Comparison of ENCODE assay signal across 13 cellular contexts in genomic region chr2:134169788-134170187, GRCh38.
A peak's percentile ranks its signal among the peaks of the same experiment; 100 is the strongest.
DNase-seq lines count a peak whose midpoint lies in the region; ATAC-seq lines count a peak whose summit lies in the region.
"Had no signal": no experiment of that assay in that cellular context is flagged by ENCODE, and none has a peak within 500 bp of the region (broad histone marks: within the 10 kb centered on the region; RNA-seq: fewer than 3 reads in every experiment).

No MANE protein-coding gene starts in this region.

- peaks cover 4% of the 10 kb centered on the region for H3K36me3 Mint-ChIP-seq in activated CD4-positive, alpha-beta memory T cell treated with anti-CD3 and anti-CD28 coated beads for 36 hours
- no peaks in the 10 kb centered on the region for H3K36me3 Mint-ChIP-seq in activated CD4-positive, alpha-beta memory T cell treated with anti-CD3 and anti-CD28 coated beads, Interleukin-2, amount 10 ng/mL, durations not matched to agents 7 days and 5 days (ENCODE audit: low read depth)
- peaks cover 4% of the 10 kb centered on the region for H3K36me3 Mint-ChIP-seq in IgD-negative memory B cell
- H3K36me3 Mint-ChIP-seq: type B pancreatic cell had no signal

- H3K27ac Mint-ChIP-seq in activated CD4-positive, alpha-beta memory T cell treated with anti-CD3 and anti-CD28 coated beads for 36 hours: peak overlapping the region; percentile 68
- H3K27ac Mint-ChIP-seq in activated CD4-positive, alpha-beta memory T cell treated with anti-CD3 and anti-CD28 coated beads, Interleukin-2, amount 10 ng/mL, durations not matched to agents 7 days and 5 days: no peak overlapping the region
- H3K27ac Mint-ChIP-seq in IgD-negative memory B cell: peak overlapping the region; percentile 44 to 78 (median 52)
- H3K27ac Mint-ChIP-seq: type B pancreatic cell had no signal

- ATAC-seq in GM21723 (IDR thresholded peaks at IDR 0.05; ENCODE audit: unreplicated experiment): peak; percentile 54

- POLR2A ChIA-PET in activated CD4-positive, alpha-beta memory T cell treated with anti-CD3 and anti-CD28 coated beads for 36 hours (lab: Charles Lee): interaction anchor here (0.5 to 2.1 kb wide), 7 partner anchors 24 to 63 kb away, joined by 3 to 9 read pairs (median 6); no protein-coding TSS in a partner anchor
- POLR2A ChIA-PET in activated CD4-positive, alpha-beta memory T cell treated with anti-CD3 and anti-CD28 coated beads, Interleukin-2, amount 10 ng/mL, durations not matched to agents 7 days and 5 days (lab: Charles Lee): no interaction called here

- peak; percentile 59 for DNase-seq in activated CD4-positive, alpha-beta memory T cell treated with anti-CD3 and anti-CD28 coated beads for 36 hours
- DNase-seq in activated CD4-positive, alpha-beta memory T cell treated with anti-CD3 and anti-CD28 coated beads, Interleukin-2, amount 10 ng/mL, durations not matched to agents 7 days and 5 days: no peak
- DNase-seq in stimulated activated CD4-positive, alpha-beta T cell treated with anti-CD3 and anti-CD28 coated beads, Interleukin-2, amount 100 ng/mL, for 24 hours: peak; percentile 12 to 42
- DNase-seq in OCI-M1 (lab: John Stamatoyannopoulos, UW) (no peak), iPS-NIHi11 (ENCODE audit: low spot score) (no peak), NCI-H510A (lab: John Stamatoyannopoulos, UW) (no peak)
- DNase-seq: esophagus squamous epithelium, islet precursor cell, NCI-H2081 treated with DMSO at 0.1 percent for 48 hours, WERI-Rb-1 had no signal

- no peaks in the 10 kb centered on the region for H3K27me3 Mint-ChIP-seq in activated CD4-positive, alpha-beta memory T cell treated with anti-CD3 and anti-CD28 coated beads for 36 hours
- H3K27me3 Mint-ChIP-seq in activated CD4-positive, alpha-beta memory T cell treated with anti-CD3 and anti-CD28 coated beads, Interleukin-2, amount 10 ng/mL, durations not matched to agents 7 days and 5 days: no peaks in the 10 kb centered on the region
- H3K27me3 Mint-ChIP-seq in IgD-negative memory B cell: no peaks in the 10 kb centered on the region
- H3K27me3 Mint-ChIP-seq: type B pancreatic cell had no signal

- intact Hi-C loops in activated CD4-positive, alpha-beta memory T cell treated with anti-CD3 and anti-CD28 coated beads for 36 hours (cut with micrococcal nuclease): loop anchor here (1.0 to 2.0 kb wide), 6 partner anchors 28 to 113 kb away; no protein-coding TSS in a partner anchor

- CTCF ChIA-PET in activated CD4-positive, alpha-beta memory T cell treated with anti-CD3 and anti-CD28 coated beads for 36 hours (lab: Charles Lee): interaction anchor here (0.8 to 2.9 kb wide), 9 partner anchors 12 to 282 kb away, joined by 3 to 11 read pairs (median 4); no protein-coding TSS in a partner anchor
- CTCF ChIA-PET in activated CD4-positive, alpha-beta memory T cell treated with anti-CD3 and anti-CD28 coated beads, Interleukin-2, amount 10 ng/mL, durations not matched to agents 7 days and 5 days (lab: Charles Lee): interaction anchor here (1.1 kb wide), 1 partner anchor 51 kb away, joined by 3 read pairs; no protein-coding TSS in a partner anchor

- peaks cover 84% of the 10 kb centered on the region for H3K4me1 Mint-ChIP-seq in activated CD4-positive, alpha-beta memory T cell treated with anti-CD3 and anti-CD28 coated beads for 36 hours (ENCODE audit: low read depth)
- H3K4me1 Mint-ChIP-seq in activated CD4-positive, alpha-beta memory T cell treated with anti-CD3 and anti-CD28 coated beads, Interleukin-2, amount 10 ng/mL, durations not matched to agents 7 days and 5 days: peaks cover 21% of the 10 kb centered on the region
- peaks cover 53 to 65% (median 61%) of the 10 kb centered on the region in 3 donors for H3K4me1 Mint-ChIP-seq in IgD-negative memory B cell

- no peaks in the 10 kb centered on the region for H3K9me3 Mint-ChIP-seq in activated CD4-positive, alpha-beta memory T cell treated with anti-CD3 and anti-CD28 coated beads for 36 hours
- H3K9me3 Mint-ChIP-seq in activated CD4-positive, alpha-beta memory T cell treated with anti-CD3 and anti-CD28 coated beads, Interleukin-2, amount 10 ng/mL, durations not matched to agents 7 days and 5 days: no peaks in the 10 kb centered on the region
- H3K9me3 Mint-ChIP-seq in IgD-negative memory B cell: no peaks in the 10 kb centered on the region
- H3K9me3 Mint-ChIP-seq: type B pancreatic cell had no signal

- H3K4me3 Mint-ChIP-seq in activated CD4-positive, alpha-beta memory T cell treated with anti-CD3 and anti-CD28 coated beads for 36 hours: no peak overlapping the region
- no peak overlapping the region for H3K4me3 Mint-ChIP-seq in activated CD4-positive, alpha-beta memory T cell treated with anti-CD3 and anti-CD28 coated beads, Interleukin-2, amount 10 ng/mL, durations not matched to agents 7 days and 5 days
- H3K4me3 Mint-ChIP-seq in IgD-negative memory B cell: peak overlapping the region in 1 of 4 donors; percentile 61
- H3K4me3 Mint-ChIP-seq: type B pancreatic cell had no signal

Comparison
In these comparisons a context has a peak if more than half of its experiments do, and no peak if none do; other contexts are left out.
1. DNase-seq: peak in activated CD4-positive, alpha-beta memory T cell treated with anti-CD3 and anti-CD28 coated beads for 36 hours (single experiment) and stimulated activated CD4-positive, alpha-beta T cell treated with anti-CD3 and anti-CD28 coated beads, Interleukin-2, amount 100 ng/mL, for 24 hours (2 of 2); none in activated CD4-positive, alpha-beta memory T cell treated with anti-CD3 and anti-CD28 coated beads, Interleukin-2, amount 10 ng/mL, durations not matched to agents 7 days and 5 days (single experiment), OCI-M1 (single experiment), iPS-NIHi11 (single experiment) and NCI-H510A (single experiment).